1 cellular context compared by ENCODE assay signal in the genomic region with DNA sequence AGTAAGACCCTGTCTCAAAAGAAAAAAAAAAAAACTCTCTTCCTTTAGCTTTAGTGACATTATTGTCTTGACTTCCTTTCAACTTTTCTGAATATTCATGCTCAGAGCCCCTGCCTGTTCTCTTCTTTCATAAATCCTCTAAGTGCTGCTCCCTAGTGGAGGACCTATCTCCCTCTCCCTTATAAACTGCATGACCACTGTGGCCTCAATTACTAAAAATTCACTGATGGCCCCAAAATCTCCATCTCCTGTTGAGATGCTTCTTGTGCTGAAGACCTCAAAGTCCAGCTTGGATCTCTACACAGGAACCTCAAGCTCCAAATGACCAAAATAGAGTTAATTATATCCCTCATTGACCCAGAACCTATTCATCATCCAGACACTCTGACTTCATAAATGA.
TF ChIP-seq lines count a peak whose summit lies in the region.

No MANE protein-coding gene starts in this region.

TF ChIP-seq in GM23338, 12 proteins besides CTCF, POLR2A, EP300 and RAD21 (continued from another document):
- TF ChIP-seq ZNF462 (CRISPR knock-in tag; IDR thresholded peaks at IDR 0.05): no peak
- TF ChIP-seq, protein P1, sequence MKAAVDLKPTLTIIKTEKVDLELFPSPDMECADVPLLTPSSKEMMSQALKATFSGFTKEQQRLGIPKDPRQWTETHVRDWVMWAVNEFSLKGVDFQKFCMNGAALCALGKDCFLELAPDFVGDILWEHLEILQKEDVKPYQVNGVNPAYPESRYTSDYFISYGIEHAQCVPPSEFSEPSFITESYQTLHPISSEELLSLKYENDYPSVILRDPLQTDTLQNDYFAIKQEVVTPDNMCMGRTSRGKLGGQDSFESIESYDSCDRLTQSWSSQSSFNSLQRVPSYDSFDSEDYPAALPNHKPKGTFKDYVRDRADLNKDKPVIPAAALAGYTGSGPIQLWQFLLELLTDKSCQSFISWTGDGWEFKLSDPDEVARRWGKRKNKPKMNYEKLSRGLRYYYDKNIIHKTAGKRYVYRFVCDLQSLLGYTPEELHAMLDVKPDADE (IDR thresholded peaks at IDR 0.05): no peak
- no peak for TF ChIP-seq ZNF331 (CRISPR knock-in tag; IDR thresholded peaks at IDR 0.05; ENCODE audit: low read depth)
